Comparison of ENCODE assay signal across 6 cellular contexts in genomic region chr17:29593546-29594440, GRCh38. TPM values are rescaled to one million over a fixed set of nuclear protein-coding genes. Genes with fewer than 3 reads are reported as not detected.
DNase-seq lines count a peak whose midpoint lies in the region; ATAC-seq and TF ChIP-seq lines count a peak whose summit lies in the region.

No MANE protein-coding gene starts in this region.

- peak overlapping the region; percentile 76 for H3K4me2 ChIP-seq in OCI-LY7 (ENCODE audit: low read length)

- DNase-seq in OCI-LY7 (ENCODE audit: low spot score) (peak; percentile 56), esophagus muscularis mucosa (ENCODE audit: extremely low spot score) (no peak), germinal center (ENCODE audit: low spot score) (no peak)
- peak; percentile 55 for DNase-seq in stimulated activated CD8-positive, alpha-beta memory T cell treated with anti-CD3 and anti-CD28 coated beads, Interleukin-4, amount 100 ng/mL, for 48 hours

- TF ChIP-seq POLR2A in esophagus muscularis mucosa (IDR thresholded peaks at IDR 0.05; ENCODE audit: low read depth) = no peak

- H3K4me1 ChIP-seq in OCI-LY7 (ENCODE audit: insufficient read depth, low read length, poor library complexity, severe bottlenecking) (peaks cover 38% of the 10 kb centered on the region), esophagus muscularis mucosa (peaks cover 43 to 70% (median 59%) of the 10 kb centered on the region in 4 donors)

- WGBS in esophagus muscularis mucosa = 13% methylated on average over 8 of the region's 71 CpGs

- peaks cover 11% of the 10 kb centered on the region; the same call in 1 of the 2 replicates for H4K20me1 ChIP-seq in OCI-LY7 (ENCODE audit: insufficient read depth, low read length)

- H3K27ac ChIP-seq in OCI-LY7 (ENCODE audit: low read depth, low read length, poor library complexity, severe bottlenecking) (no peak overlapping the region), esophagus muscularis mucosa (replicated peaks in 1 of 4) (peak overlapping the region in 3 of 4 donors; percentile 41 to 64 (median 52))

- H3K4me3 ChIP-seq in GM12875 (ENCODE audit: low read depth, low read length) = peak overlapping the region; percentile 55
- H3K4me3 ChIP-seq in OCI-LY7 (ENCODE audit: low read depth, low read length, poor library complexity, severe bottlenecking) = peak overlapping the region; percentile 92
- H3K4me3 ChIP-seq in esophagus muscularis mucosa = peak overlapping the region; percentile 67 to 99 (median 80)

- H2AFZ ChIP-seq in OCI-LY7 (ENCODE audit: low read length) = peak overlapping the region; percentile 72

- POLR2A ChIA-PET in OCI-LY7 (lab: Charles Lee) = interaction anchor here (1.0 to 1.9 kb wide), 3 partner anchors 13 to 129 kb away, joined by 3 to 5 read pairs (median 5); no protein-coding TSS in a partner anchor

- peaks cover 8% of the 10 kb centered on the region; the same call in 1 of the 2 replicates for H3K79me2 ChIP-seq in OCI-LY7 (ENCODE audit: insufficient read depth, low read depth, low read length)

- H3K36me3 ChIP-seq in OCI-LY7 (ENCODE audit: insufficient read depth, low read length) = no peaks in the 10 kb centered on the region
- no peaks in the 10 kb centered on the region for H3K36me3 ChIP-seq in esophagus muscularis mucosa

- ATAC-seq in HG03521 (IDR thresholded peaks at IDR 0.05; ENCODE audit: unreplicated experiment) = no peak

- no peak for TF ChIP-seq EP300 in esophagus muscularis mucosa (IDR thresholded peaks at IDR 0.05)

- no peaks in the 10 kb centered on the region for H3K27me3 ChIP-seq in esophagus muscularis mucosa

- H3K9me2 ChIP-seq in OCI-LY7 (ENCODE audit: insufficient read depth, low read length) = no peaks in the 10 kb centered on the region

- no TSS peak for BruUV-seq in OCI-LY7 (replicated peaks; lab: Mats Ljungman, UMichigan)

- intact Hi-C loops in OCI-LY7 (cut with micrococcal nuclease; ENCODE audit: unreplicated experiment) (loop anchor here (1.0 kb wide), 1 partner anchor 20 kb away; no protein-coding TSS in a partner anchor), esophagus muscularis mucosa (cut with DNase I) (no loop called here)

- TF ChIP-seq CTCF in GM12875 (IDR thresholded peaks at IDR 0.05; ENCODE audit: borderline replicate concordance, insufficient read depth, low read depth, low read length) (peak; percentile 37; the same call in 1 of the 2 replicates), OCI-LY7 (conservative IDR thresholded peaks at IDR 0.05; ENCODE audit: low read length) (peak; percentile 66), esophagus muscularis mucosa (IDR thresholded peaks at IDR 0.05) (peak; percentile 9 to 27 (median 26))

- H3K9me3 ChIP-seq in OCI-LY7 (ENCODE audit: low read length) (no peaks in the 10 kb centered on the region), esophagus muscularis mucosa (no peaks in the 10 kb centered on the region)

- CTCF ChIA-PET in OCI-LY7 (lab: Charles Lee; ENCODE audit: unreplicated experiment) = interaction anchor here (0.6 kb wide), 1 partner anchor 10 kb away, joined by 6 read pairs; no protein-coding TSS in a partner anchor

RNA-seq across cellular contexts. Expression of gene ANKRD13B, which starts 0.9 kb away (rescaled TPM):
- 17.8 and 22.8 TPM in 2 replicates for total RNA-seq in OCI-LY7 (2014; rRNA removed; shearing (Covaris generic))
- 30.5 and 32.8 TPM in 2 replicates for total RNA-seq in OCI-LY7 (2022)
- total RNA-seq in esophagus muscularis mucosa = 10 to 100 TPM in 3 of 4 donors, 1 to 10 TPM in 1; 8.0 to 16.1 (median 13.4) TPM

RNA-seq across cellular contexts. Expression of gene GIT1, which starts 4.3 kb away (rescaled TPM):
- total RNA-seq in OCI-LY7 (2014; rRNA removed; shearing (Covaris generic)) = 38.8 and 44.3 TPM in 2 replicates
- total RNA-seq in OCI-LY7 (2022) (60.2 and 69.6 TPM in 2 replicates), esophagus muscularis mucosa (10 to 100 TPM; 28.7 to 50.4 (median 39.9) TPM)

RNA-seq across cellular contexts. Expression of gene TP53I13, which starts 25.3 kb away (rescaled TPM):
- total RNA-seq in OCI-LY7 (2014; rRNA removed; shearing (Covaris generic)) = 27.5 and 30.9 TPM in 2 replicates
- total RNA-seq in OCI-LY7 (2022) (20.8 and 26.5 TPM in 2 replicates), esophagus muscularis mucosa (10 to 100 TPM; 40.9 to 72.6 (median 55.7) TPM)

RNA-seq across cellular contexts. Expression of gene ABHD15, which starts 27.0 kb away (rescaled TPM):
- total RNA-seq in OCI-LY7 (2014; rRNA removed; shearing (Covaris generic)) = 7.7 and 8.5 TPM in 2 replicates
- total RNA-seq in OCI-LY7 (2022) (13.9 and 15.3 TPM in 2 replicates), esophagus muscularis mucosa (10 to 100 TPM in 3 of 4 donors, 1 to 10 TPM in 1; 6.8 to 18.3 (median 11.9) TPM)

RNA-seq across cellular contexts. Expression of gene CORO6, which starts 28.9 kb away (rescaled TPM):
- 3.9 and 5.9 TPM in 2 replicates for total RNA-seq in OCI-LY7 (2014; rRNA removed; shearing (Covaris generic))
- 6.2 and 7.5 TPM in 2 replicates for total RNA-seq in OCI-LY7 (2022)
- 10 to 100 TPM; 43.7 to 67.7 (median 46.9) TPM for total RNA-seq in esophagus muscularis mucosa

Comparison
In these comparisons a context has a peak if more than half of its experiments do, and no peak if none do; other contexts are left out.
1. DNase-seq: peak in OCI-LY7 (single experiment) and stimulated activated CD8-positive, alpha-beta memory T cell treated with anti-CD3 and anti-CD28 coated beads, Interleukin-4, amount 100 ng/mL, for 48 hours (single experiment); none in esophagus muscularis mucosa (single experiment) and germinal center (single experiment).
2. Peak in every context shown above with its lines, with median percentiles within 50 percentile points of each other: H3K4me3 ChIP-seq and CTCF ChIP-seq.